ENCODE assay signal across 11 cellular contexts in genomic region chr11:64741393-64742086, GRCh38. TPM values are rescaled to one million over a fixed set of nuclear protein-coding genes. Genes with fewer than 3 reads are reported as not detected.
DNase-seq lines count a peak whose midpoint lies in the region; ATAC-seq and TF ChIP-seq lines count a peak whose summit lies in the region.
"Had no signal": no experiment of that assay in that cellular context is flagged by ENCODE, and none has a peak within 500 bp of the region (broad histone marks: within the 10 kb centered on the region; RNA-seq: fewer than 3 reads in every experiment).

No MANE protein-coding gene starts in this region.

- DNase-seq in CD4-positive, alpha-beta T cell, result no peak
- DNase-seq in nephron progenitor cell, result no peak
- no peak for DNase-seq in pons (ENCODE audit: low spot score)
- no peak for DNase-seq in SKM-1 treated with dmso at 0.1 percent for 144 hours (lab: John Stamatoyannopoulos, UW; ENCODE audit: unreplicated experiment)

- no peaks in the 10 kb centered on the region for H3K27me3 ChIP-seq in CD4-positive, alpha-beta T cell (ENCODE audit: control insufficient read depth, insufficient read depth, low read length)
- H3K27me3 ChIP-seq in HUES64 (ENCODE audit: insufficient read depth, low read length) (peaks cover 54% of the 10 kb centered on the region), duodenal mucosa (ENCODE audit: control insufficient read depth in 1 of 2, insufficient read depth in 2 of 2, low read length in 2 of 2) (peaks cover 32 to 49% of the 10 kb centered on the region in 2 donors)
- H3K27me3 ChIP-seq: uterus had no signal

- WGBS in HUES64, result 29% methylated on average over 24 of the region's 24 CpGs

- peak overlapping the region; percentile 85 for H3K4me3 Mint-ChIP-seq in CD4-positive, alpha-beta T cell
- H3K4me3 Mint-ChIP-seq in nephron progenitor cell, result peak overlapping the region; percentile 52

- intact Hi-C loops in CD4-positive, alpha-beta T cell (cut with DNase I, micrococcal nuclease), result loop anchor here (1.0 to 5.0 kb wide), 4 partner anchors 36 to 188 kb away; partner anchors contain the start of genes CDC42BPG (in 1 of the 2) and SF1 (in 1 of the 2)

- H3K9me3 Mint-ChIP-seq in CD4-positive, alpha-beta T cell, result no peaks in the 10 kb centered on the region
- no peaks in the 10 kb centered on the region for H3K9me3 Mint-ChIP-seq in nephron progenitor cell

- no peak for ATAC-seq in CD4-positive, alpha-beta T cell (ENCODE audit: poor library complexity)
- no peak for ATAC-seq in HG02759 (IDR thresholded peaks at IDR 0.05; ENCODE audit: unreplicated experiment)
- ATAC-seq in HG02981 (IDR thresholded peaks at IDR 0.05; ENCODE audit: unreplicated experiment), result no peak

- H3K4me1 Mint-ChIP-seq in CD4-positive, alpha-beta T cell (ENCODE audit: low read depth), result peaks cover 46% of the 10 kb centered on the region
- peaks cover 17% of the 10 kb centered on the region for H3K4me1 Mint-ChIP-seq in nephron progenitor cell

- no peaks in the 10 kb centered on the region for H3K9me3 ChIP-seq in CD4-positive, alpha-beta T cell (ENCODE audit: control insufficient read depth, low read length)
- H3K9me3 ChIP-seq in HUES64 (ENCODE audit: insufficient read depth, low read depth, low read length) (no peaks in the 10 kb centered on the region), duodenal mucosa (ENCODE audit: control insufficient read depth in 1 of 2, low read length in 2 of 2) (no peaks in the 10 kb centered on the region)
- H3K9me3 ChIP-seq: mucosa of descending colon, uterus had no signal

- H3K36me3 ChIP-seq in HUES64 (ENCODE audit: insufficient read depth, low read length) (no peaks in the 10 kb centered on the region), duodenal mucosa (ENCODE audit: control insufficient read depth in 1 of 2, insufficient read depth in 2 of 2, low read length in 2 of 2) (no peaks in the 10 kb centered on the region)
- H3K36me3 ChIP-seq: uterus had no signal

- no peaks in the 10 kb centered on the region for H3K27me3 Mint-ChIP-seq in CD4-positive, alpha-beta T cell
- H3K27me3 Mint-ChIP-seq in nephron progenitor cell (ENCODE audit: low read depth, poor library complexity), result peaks cover 81% of the 10 kb centered on the region

- H3K9ac ChIP-seq in HUES64 (ENCODE audit: low read depth, low read length) (no peak overlapping the region), duodenal mucosa (ENCODE audit: low read depth in 1 of 2, low read length in 2 of 2) (peak overlapping the region in 1 of 2 donors; percentile 39)

- POLR2A ChIA-PET in CD4-positive, alpha-beta T cell (lab: Charles Lee), result interaction anchor here (1.1 to 18.7 kb wide), 6 partner anchors 13 to 69 kb away, joined by 3 to 634 read pairs (median 4); partner anchors contain the start of genes PYGM and SF1

- CTCF ChIA-PET in CD4-positive, alpha-beta T cell (lab: Charles Lee), result interaction anchor here (0.9 to 4.9 kb wide), 5 partner anchors 8 to 53 kb away, joined by 3 to 28 read pairs (median 20); no protein-coding TSS in a partner anchor

- H3K4me3 ChIP-seq in HUES64 (ENCODE audit: low read length), result peak overlapping the region; percentile 70
- H3K4me3 ChIP-seq in duodenal mucosa (ENCODE audit: low read depth in 1 of 2, low read length in 2 of 2), result peak overlapping the region; percentile 63 to 69

- peaks cover 16% of the 10 kb centered on the region; the same call in 1 of the 2 replicates for H3K4me1 ChIP-seq in HUES64 (ENCODE audit: insufficient read depth, low read length)
- H3K4me1 ChIP-seq in duodenal mucosa (ENCODE audit: control insufficient read depth in 1 of 2, insufficient read depth in 2 of 2, low read length in 2 of 2), result peaks cover 29 to 30% of the 10 kb centered on the region in 2 donors

- H3K36me3 Mint-ChIP-seq in CD4-positive, alpha-beta T cell (ENCODE audit: low read depth), result peaks cover 69% of the 10 kb centered on the region
- no peaks in the 10 kb centered on the region for H3K36me3 Mint-ChIP-seq in nephron progenitor cell (ENCODE audit: low read depth)

- H3K27ac Mint-ChIP-seq in CD4-positive, alpha-beta T cell, result peak overlapping the region; percentile 24
- H3K27ac Mint-ChIP-seq in nephron progenitor cell, result no peak overlapping the region

- peak overlapping the region; percentile 21 for H3K27ac ChIP-seq in CD4-positive, alpha-beta T cell (ENCODE audit: low read depth, low read length)
- no peak overlapping the region for H3K27ac ChIP-seq in HUES64 (ENCODE audit: low read depth, low read length)
- H3K27ac ChIP-seq in duodenal mucosa (ENCODE audit: low read depth, low read length), result no peak overlapping the region

- no peak for TF ChIP-seq CTCF in CD4-positive, alpha-beta T cell (IDR thresholded peaks at IDR 0.05)
- TF ChIP-seq CTCF in nephron progenitor cell (IDR thresholded peaks at IDR 0.05), result no peak

RNA-seq across cellular contexts. Expression of gene RASGRP2, which starts 2.4 kb away (rescaled TPM):
- total RNA-seq in CD4-positive, alpha-beta T cell, result 100 to 1,000 TPM; 668 to 672 TPM
- 17.1 TPM for polyA plus RNA-seq in HUES64 (2013, experiment 1 of 2)
- 13.6 TPM for polyA plus RNA-seq in HUES64 (2013, experiment 2 of 2)
- total RNA-seq: NCI-H460 had no signal

RNA-seq across cellular contexts. Expression of gene PYGM, which starts 18.2 kb away (rescaled TPM):
- total RNA-seq in CD4-positive, alpha-beta T cell, result 1 to 10 TPM; 5.0 to 6.0 TPM
- polyA plus RNA-seq in HUES64 (2013, experiment 1 of 2), result 2.8 TPM
- polyA plus RNA-seq in HUES64 (2013, experiment 2 of 2), result 2.5 TPM

RNA-seq across cellular contexts. Expression of gene NRXN2, which starts 18.5 kb away (rescaled TPM):
- total RNA-seq in CD4-positive, alpha-beta T cell, result under 1 TPM; 0.05 to 0.31 TPM
- polyA plus RNA-seq in HUES64 (2013, experiment 1 of 2), result 6.2 TPM
- 8.9 TPM for polyA plus RNA-seq in HUES64 (2013, experiment 2 of 2)

RNA-seq across cellular contexts. Expression of gene SF1, which starts 36.8 kb away (rescaled TPM):
- total RNA-seq in CD4-positive, alpha-beta T cell, result 1,000 to 10,000 TPM; 1,632 to 1,657 TPM
- 208 TPM for polyA plus RNA-seq in HUES64 (2013, experiment 1 of 2)
- polyA plus RNA-seq in HUES64 (2013, experiment 2 of 2), result 212 TPM
